Comparison of ENCODE assay signal across 8 cellular contexts in genomic region chr7:72879737-72880215, GRCh38. TPM values are rescaled to one million over a fixed set of nuclear protein-coding genes. Genes with fewer than 3 reads are reported as not detected.
DNase-seq lines count a peak whose midpoint lies in the region; ATAC-seq and TF ChIP-seq lines count a peak whose summit lies in the region.
"Not testable (repeated sequence)": the region's sequence is repeated elsewhere in the genome, so short reads cannot be mapped to it uniquely, and the experiment has no call there.

No MANE protein-coding gene starts in this region.

- H3K4me3 ChIP-seq in BJ (ENCODE audit: low read depth, low read length) (peak overlapping the region; percentile 54), NB4 (ENCODE audit: low read depth, low read length) (peak overlapping the region; percentile 87), adrenal gland (peak overlapping the region in 3 of 4 donors; percentile 60 to 74 (median 65)), muscle layer of duodenum (ENCODE audit: low read depth in 1 of 2, low read length in 2 of 2) (peak overlapping the region; percentile 59 to 79)

- DNase-seq in BJ (ENCODE audit: low read depth) = not testable (repeated sequence)
- DNase-seq in NB4 (ENCODE audit: low read depth) = peak; percentile 91
- DNase-seq in T-helper 9 cell = peak; percentile 11
- DNase-seq in adrenal gland = peak; percentile 63 to 88 (median 72)
- DNase-seq in foreskin melanocyte = peak; percentile 17
- peak; percentile 13 for DNase-seq in stimulated activated CD8-positive, alpha-beta memory T cell treated with anti-CD3 and anti-CD28 coated beads, Interleukin-12 subunit alpha, Interleukin-12 subunit beta, amount 100 ng/mL, for 4 hours (ENCODE audit: low read depth)

- TF ChIP-seq POLR2A in NB4 (IDR thresholded peaks at IDR 0.05; ENCODE audit: extremely low read depth, insufficient read length) = peak; percentile 49
- peak in 1 of 2 donors; percentile 56 for TF ChIP-seq POLR2A in adrenal gland (IDR thresholded peaks at IDR 0.05)

- peak; percentile 19 for ATAC-seq in GM21526 (IDR thresholded peaks at IDR 0.05; ENCODE audit: low FRiP score, unreplicated experiment)

- H3K4me1 ChIP-seq in adrenal gland (replicated peaks in 1 of 2); muscle layer of duodenum (ENCODE audit: control insufficient read depth in 1 of 2, insufficient read depth in 2 of 2, low read length in 2 of 2): not testable (repeated sequence)

- H3K27ac ChIP-seq in adrenal gland = peak overlapping the region; percentile 88 to 95 (median 91)
- peak overlapping the region; percentile 69 for H3K27ac ChIP-seq in muscle layer of duodenum (ENCODE audit: low read length)

- not testable (repeated sequence) for H3K9me3 ChIP-seq in adrenal gland (replicated peaks in 1 of 3); muscle layer of duodenum (ENCODE audit: control insufficient read depth in 1 of 2, low read length in 2 of 2)

- intact Hi-C loops in adrenal gland (cut with DNase I) = not testable (repeated sequence)

- not testable (repeated sequence) for H3K27me3 ChIP-seq in BJ (ENCODE audit: control insufficient read depth, insufficient read depth, low read length); adrenal gland; muscle layer of duodenum (ENCODE audit: low read depth, low read length)

- CTCF ChIA-PET in BJ (lab: Yijun Ruan, JAX) = not testable (repeated sequence)

- TF ChIP-seq CTCF in BJ (IDR thresholded peaks at IDR 0.05; ENCODE audit: insufficient read depth, low read depth, low read length); NB4 (IDR thresholded peaks at IDR 0.05; ENCODE audit: low read depth, low read length); adrenal gland (IDR thresholded peaks at IDR 0.05): not testable (repeated sequence)

- POLR2A ChIA-PET in BJ (lab: Charles Lee) = not testable (repeated sequence)

- not testable (repeated sequence) for H3K36me3 ChIP-seq in BJ (ENCODE audit: control insufficient read depth, insufficient read depth, low read length); adrenal gland (replicated peaks in 1 of 2); muscle layer of duodenum (ENCODE audit: control insufficient read depth in 1 of 2, insufficient read depth in 2 of 2, low read length in 2 of 2)

- 0 to 1% (median 0%) methylated on average over 11 to 35 of the region's 35 CpGs for WGBS in adrenal gland, 4 donors

RNA-seq across cellular contexts. Expression of gene POM121, which starts 45.1 kb away (rescaled TPM):
- polyA plus RNA-seq in BJ (2011; rRNA removed) (3.7 and 3.9 TPM in 2 replicates), adrenal gland (10 to 100 TPM; 19.7 to 31.0 (median 23.2) TPM)
- 5.0 and 9.5 TPM in 2 replicates for polyA minus RNA-seq in BJ (2011; rRNA and poly(A)+ RNA removed)
- 10 to 100 TPM; 16.2 to 44.3 (median 25.7) TPM for total RNA-seq in adrenal gland

RNA-seq across cellular contexts. Expression of gene TYW1B, which starts 51.8 kb away (rescaled TPM):
- 0.37 and 0.66 TPM in 2 replicates for polyA plus RNA-seq in BJ (2011; rRNA removed)
- polyA minus RNA-seq in BJ (2011; rRNA and poly(A)+ RNA removed) = 1.0 and 1.7 TPM in 2 replicates
- 1 to 10 TPM in 7 of 8 donors, under 1 TPM in 1; 0.72 to 8.7 (median 2.5) TPM for total RNA-seq in adrenal gland
- 1 to 10 TPM; 1.3 to 3.6 (median 1.8) TPM for polyA plus RNA-seq in adrenal gland
